Comparison of ENCODE assay signal across 25 cellular contexts in the genomic region with DNA sequence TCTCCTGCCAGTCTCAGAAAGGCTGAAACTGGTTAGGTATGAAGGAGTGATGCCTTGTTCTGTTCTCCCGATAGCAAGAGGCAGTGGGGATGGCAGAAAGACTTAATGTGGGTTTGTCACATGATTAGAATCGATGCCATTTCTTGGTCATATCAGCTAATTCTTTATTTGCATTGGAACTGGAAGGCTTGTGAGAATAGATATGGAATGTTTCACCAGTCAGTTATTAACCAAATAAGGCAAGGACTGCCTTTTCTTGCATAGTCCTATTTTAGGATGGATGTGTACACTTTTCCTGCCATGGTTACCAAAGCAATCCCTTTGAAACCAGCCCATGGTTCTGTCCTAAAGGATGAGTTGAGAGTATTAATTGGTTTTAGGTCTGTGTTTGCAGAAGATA. TPM values are rescaled to one million over a fixed set of nuclear protein-coding genes. Genes with fewer than 3 reads are reported as not detected.
A peak's percentile ranks its signal among the peaks of the same experiment; 100 is the strongest.
DNase-seq lines count a peak whose midpoint lies in the region; ATAC-seq, FAIRE-seq and TF ChIP-seq lines count a peak whose summit lies in the region.
"Had no signal": no experiment of that assay in that cellular context is flagged by ENCODE, and none has a peak within 500 bp of the region (broad histone marks: within the 10 kb centered on the region; RNA-seq: fewer than 3 reads in every experiment).

No MANE protein-coding gene starts in this region.

- TF ChIP-seq POLR2A in gastroesophageal sphincter (IDR thresholded peaks at IDR 0.05) = no peak

- no peaks in the 10 kb centered on the region for H3K9me3 Mint-ChIP-seq in Calu3 (ENCODE audit: low read depth, unreplicated experiment)
- no peaks in the 10 kb centered on the region for H3K9me3 Mint-ChIP-seq in astrocyte (ENCODE audit: unreplicated experiment)
- H3K9me3 Mint-ChIP-seq: WTC11 had no signal

- FAIRE-seq in astrocyte (lab: Jason Lieb, UNC) = no peak
- no peak for FAIRE-seq in pancreas (lab: Jason Lieb, UNC)
- no peak for FAIRE-seq in HTR-8/SVneo (lab: Jason Lieb, UNC)
- FAIRE-seq: A549, H1 had no signal

- H3K36me3 ChIP-seq in astrocyte (ENCODE audit: insufficient read depth, low read length) (no peaks in the 10 kb centered on the region), gastroesophageal sphincter (no peaks in the 10 kb centered on the region), pancreas (no peaks in the 10 kb centered on the region)
- H3K36me3 ChIP-seq: BE2C, breast epithelium, heart left ventricle, stomach, upper lobe of left lung had no signal

- H3K27me3 Mint-ChIP-seq in Calu3 (ENCODE audit: unreplicated experiment) (no peaks in the 10 kb centered on the region), astrocyte (ENCODE audit: low read depth, unreplicated experiment) (no peaks in the 10 kb centered on the region)
- H3K27me3 Mint-ChIP-seq: activated naive CD8-positive, alpha-beta T cell treated with anti-CD3 and anti-CD28 coated beads, Interleukin-2, amount 10 ng/mL, durations not matched to agents 7 days and 5 days had no signal

- 0 to 30% methylated on average over 2 of the region's 2 CpGs for WGBS in gastroesophageal sphincter (ENCODE audit: low coverage in 1 of 2), 2 donors
- 21 to 22% methylated on average over 2 of the region's 2 CpGs for WGBS in pancreas, 2 donors

- H3K9me3 ChIP-seq in astrocyte (ENCODE audit: insufficient read depth, low read depth, low read length) (no peaks in the 10 kb centered on the region), gastroesophageal sphincter (no peaks in the 10 kb centered on the region), pancreas (no peaks in the 10 kb centered on the region)
- H3K9me3 ChIP-seq: A549, BE2C, breast epithelium, heart left ventricle, stomach, upper lobe of left lung had no signal

- H3K27me3 ChIP-seq in astrocyte (ENCODE audit: insufficient read depth, low read length) (no peaks in the 10 kb centered on the region), gastroesophageal sphincter (no peaks in the 10 kb centered on the region), pancreas (no peaks in the 10 kb centered on the region)
- H3K27me3 ChIP-seq: BE2C, breast epithelium, heart left ventricle, stomach, upper lobe of left lung had no signal

- DNase-seq in Calu3 = peak; percentile 23
- peak; percentile 65 for DNase-seq in astrocyte (ENCODE audit: low read depth)
- DNase-seq in pancreas = no peak
- DNase-seq in HTR-8/SVneo (ENCODE audit: insufficient read length, low spot score) = no peak
- no peak for DNase-seq in COLO668 (lab: John Stamatoyannopoulos, UW; ENCODE audit: unreplicated experiment)
- DNase-seq in anterior cingulate cortex (lab: John Stamatoyannopoulos, UW) = no peak
- no peak for DNase-seq in stimulated activated CD4-positive, alpha-beta T cell treated with anti-CD3 and anti-CD28 coated beads, Interleukin-4, amount 100 ng/mL, for 24 hours
- DNase-seq: activated CD8-positive, alpha-beta memory T cell treated with anti-CD3 and anti-CD28 coated beads, Interleukin-2, amount 50 U/mL, for 48 hours; activated effector memory CD4-positive, alpha-beta T cell treated with Interleukin-2 at 50 U/mL for 16 hours; activated naive CD8-positive, alpha-beta T cell treated with anti-CD3 and anti-CD28 coated beads, Interleukin-2, amount 10 ng/mL, durations not matched to agents 7 days and 5 days; BE2C; heart left ventricle; MM.1S; NCI-H1694; NCI-H2171; NCI-H526 treated with DMSO at 0.1 percent for 48 hours; retina; stomach; T1000; upper lobe of left lung had no signal

- H3K4me3 ChIP-seq in astrocyte (ENCODE audit: insufficient read depth, low read depth, low read length) = no peak overlapping the region
- no peak overlapping the region for H3K4me3 ChIP-seq in gastroesophageal sphincter
- H3K4me3 ChIP-seq in pancreas = no peak overlapping the region
- H3K4me3 ChIP-seq: A549, breast epithelium, heart left ventricle, stomach, upper lobe of left lung had no signal

- no TSS peak for BruUV-seq in Calu3 (replicated peaks; lab: Mats Ljungman, UMichigan)

- H3K4me1 Mint-ChIP-seq in Calu3 (ENCODE audit: low read depth, unreplicated experiment) (peaks cover 32% of the 10 kb centered on the region), astrocyte (ENCODE audit: low read depth, unreplicated experiment) (peaks cover 48% of the 10 kb centered on the region)

- H3K4me1 ChIP-seq in astrocyte (ENCODE audit: insufficient read depth, low read length) = peaks cover 7% of the 10 kb centered on the region
- H3K4me1 ChIP-seq in gastroesophageal sphincter = peaks cover 0 to 32% (median 4%) of the 10 kb centered on the region in 3 donors
- peaks cover 8 to 16% (median 16%) of the 10 kb centered on the region in 3 donors for H3K4me1 ChIP-seq in pancreas
- H3K4me1 ChIP-seq: BE2C, breast epithelium had no signal

- no peak for TF ChIP-seq EP300 in gastroesophageal sphincter (IDR thresholded peaks at IDR 0.05)

- no peak overlapping the region for H3K9ac ChIP-seq in astrocyte (ENCODE audit: low read length)

- ATAC-seq in gastroesophageal sphincter = no peak
- ATAC-seq in pancreas = peak; percentile 69 to 89 (median 81)
- ATAC-seq: A549, WTC11 had no signal

- TF ChIP-seq CTCF in Calu3 (IDR thresholded peaks at IDR 0.05; ENCODE audit: unreplicated experiment) (no peak), astrocyte (IDR thresholded peaks at IDR 0.05; ENCODE audit: insufficient read depth, low read depth, low read length) (no peak), gastroesophageal sphincter (IDR thresholded peaks at IDR 0.05) (no peak), pancreas (IDR thresholded peaks at IDR 0.05) (no peak)

- H3K27ac Mint-ChIP-seq in Calu3 (ENCODE audit: unreplicated experiment) (peak overlapping the region; percentile 72), astrocyte (ENCODE audit: unreplicated experiment) (peak overlapping the region; percentile 14)
- H3K27ac Mint-ChIP-seq: activated naive CD8-positive, alpha-beta T cell treated with anti-CD3 and anti-CD28 coated beads, Interleukin-2, amount 10 ng/mL, durations not matched to agents 7 days and 5 days; WTC11 had no signal

- H3K27ac ChIP-seq in astrocyte (ENCODE audit: low read depth, low read length) (no peak overlapping the region), gastroesophageal sphincter (peak overlapping the region; percentile 32 to 55 (median 42)), pancreas (peak overlapping the region in 1 of 4 donors; percentile 30)
- H3K27ac ChIP-seq: A549, breast epithelium, stomach, upper lobe of left lung had no signal

- intact Hi-C loops in Calu3 (cut with micrococcal nuclease; ENCODE audit: unreplicated experiment) = loop anchor here (10.0 kb wide), 1 partner anchor 236 kb away; no protein-coding TSS in a partner anchor
- intact Hi-C loops in pancreas (cut with DNase I) = no loop called here

- H3K36me3 Mint-ChIP-seq in Calu3 (ENCODE audit: insufficient read depth, unreplicated experiment) = peaks cover 8% of the 10 kb centered on the region
- H3K36me3 Mint-ChIP-seq in astrocyte (ENCODE audit: low read depth, unreplicated experiment) = no peaks in the 10 kb centered on the region
- H3K36me3 Mint-ChIP-seq: WTC11 had no signal

- H4K20me1 ChIP-seq in astrocyte (ENCODE audit: insufficient read depth, low read length) = no peaks in the 10 kb centered on the region

- H3K4me2 ChIP-seq in astrocyte (ENCODE audit: low read length) = no peak overlapping the region
- H3K4me2 ChIP-seq: A549 had no signal

- H3K4me3 Mint-ChIP-seq in Calu3 (ENCODE audit: low read depth, unreplicated experiment) = no peak overlapping the region
- H3K4me3 Mint-ChIP-seq in astrocyte (ENCODE audit: unreplicated experiment) = no peak overlapping the region
- H3K4me3 Mint-ChIP-seq: activated naive CD8-positive, alpha-beta T cell treated with anti-CD3 and anti-CD28 coated beads, Interleukin-2, amount 10 ng/mL, durations not matched to agents 7 days and 5 days; WTC11 had no signal

- no peaks in the 10 kb centered on the region for H3K79me2 ChIP-seq in astrocyte (ENCODE audit: insufficient read depth, low read length)

- CTCF ChIA-PET in Calu3 (lab: Charles Lee) = interaction anchor here (0.6 to 1.4 kb wide), 5 partner anchors 10 to 196 kb away, joined by 3 to 4 read pairs (median 4); no protein-coding TSS in a partner anchor

- no peak overlapping the region for H2AFZ ChIP-seq in astrocyte (ENCODE audit: low read depth, low read length)

RNA-seq across cellular contexts. Expression of a gene that starts 33.7 kb away (rescaled TPM):
- 2.4 and 5.2 TPM in 2 replicates for total RNA-seq in Calu3 (2022)
- total RNA-seq in astrocyte = 209 and 230 TPM in 2 replicates
- total RNA-seq in gastroesophageal sphincter = 100 to 1,000 TPM; 113 to 149 (median 122) TPM
- total RNA-seq in pancreas = 10 to 100 TPM; 12.5 to 37.7 (median 15.8) TPM
- 10 to 100 TPM; 13.6 to 19.0 TPM for polyA plus RNA-seq in pancreas

Comparison
In these comparisons a context has a peak if more than half of its experiments do, and no peak if none do; other contexts are left out.
1. DNase-seq: peak in Calu3 (single experiment) and astrocyte (single experiment); none in pancreas (0 of 6), HTR-8/SVneo (single experiment), COLO668 (single experiment), anterior cingulate cortex (0 of 58) and stimulated activated CD4-positive, alpha-beta T cell treated with anti-CD3 and anti-CD28 coated beads, Interleukin-4, amount 100 ng/mL, for 24 hours (single experiment).